8 cellular contexts compared by ENCODE assay signal in genomic region chr18:63518178-63519012, GRCh38. TPM values are rescaled to one million over a fixed set of nuclear protein-coding genes. Genes with fewer than 3 reads are reported as not detected.
A peak's percentile ranks its signal among the peaks of the same experiment; 100 is the strongest.
DNase-seq lines count a peak whose midpoint lies in the region; ATAC-seq, FAIRE-seq and TF ChIP-seq lines count a peak whose summit lies in the region.

No MANE protein-coding gene starts in this region.

- no peak overlapping the region for H4K8ac ChIP-seq in neuronal stem cell (ENCODE audit: low read depth, low read length)

- no peak overlapping the region for H3K4me3 ChIP-seq in OCI-LY7 (ENCODE audit: low read depth, low read length, poor library complexity, severe bottlenecking)
- no peak overlapping the region for H3K4me3 ChIP-seq in fibroblast of lung (replicated peaks in 1 of 4; ENCODE audit: control extremely low read depth in 1 of 4, insufficient read depth in 1 of 4, low read depth in 3 of 4, low read length in 4 of 4)
- no peak overlapping the region for H3K4me3 ChIP-seq in neuronal stem cell (ENCODE audit: low read length in 2 of 2)

- H2BK12ac ChIP-seq in neuronal stem cell (ENCODE audit: low read length): no peak overlapping the region

- intact Hi-C loops in OCI-LY7 (cut with micrococcal nuclease; ENCODE audit: unreplicated experiment): loop anchor here (1.0 to 5.0 kb wide), 2 partner anchors 60 to 329 kb away; no protein-coding TSS in a partner anchor

- BruUV-seq in OCI-LY7 (replicated peaks; lab: Mats Ljungman, UMichigan): no TSS peak

- no CpG with 5 or more reads among the region's 16 CpGs for WGBS in neuronal stem cell (ENCODE audit: extremely low coverage in 2 of 2, insufficient read length in 2 of 2, insufficient replicate concordance in 1 of 2), 2 donors

- no peak overlapping the region for H2BK15ac ChIP-seq in neuronal stem cell (ENCODE audit: low read length)

- no peaks in the 10 kb centered on the region for H3K79me2 ChIP-seq in OCI-LY7 (ENCODE audit: insufficient read depth, low read depth, low read length)
- no peaks in the 10 kb centered on the region for H3K79me2 ChIP-seq in fibroblast of lung (ENCODE audit: control insufficient read depth, insufficient read depth, low read length)

- no peak overlapping the region for H3K18ac ChIP-seq in neuronal stem cell (ENCODE audit: low read length)

- H4K91ac ChIP-seq in neuronal stem cell (ENCODE audit: low read depth, low read length, poor library complexity): no peak overlapping the region

- POLR2A ChIA-PET in OCI-LY7 (lab: Charles Lee): interaction anchor here (0.6 to 1.4 kb wide), 2 partner anchors 61 to 1142 kb away, joined by 4 to 5 read pairs; no protein-coding TSS in a partner anchor

- no peak overlapping the region for H3K27ac ChIP-seq in OCI-LY7 (ENCODE audit: low read depth, low read length, poor library complexity, severe bottlenecking)
- H3K27ac ChIP-seq in fibroblast of lung (ENCODE audit: insufficient read depth, low read length): no peak overlapping the region
- H3K27ac ChIP-seq in neuronal stem cell (replicated peaks; ENCODE audit: low read length): no peak overlapping the region

- H2AFZ ChIP-seq in OCI-LY7 (ENCODE audit: low read length) (no peak overlapping the region), fibroblast of lung (ENCODE audit: low read length) (peak overlapping the region; percentile 48), neuronal stem cell (ENCODE audit: low read length) (peak overlapping the region; percentile 59)

- no peak overlapping the region for H3K4ac ChIP-seq in neuronal stem cell (ENCODE audit: low read length)

- H3K4me2 ChIP-seq in OCI-LY7 (ENCODE audit: low read length) (no peak overlapping the region), fibroblast of lung (ENCODE audit: extremely low read depth, insufficient read depth, low read length) (no peak overlapping the region), neuronal stem cell (ENCODE audit: insufficient read depth, low read length, poor library complexity, severe bottlenecking) (no peak overlapping the region)

- no peaks in the 10 kb centered on the region for H3K27me3 ChIP-seq in fibroblast of lung (ENCODE audit: control insufficient read depth, insufficient read depth, low read length)
- H3K27me3 ChIP-seq in neuronal stem cell (ENCODE audit: control insufficient read depth in 3 of 3, insufficient read depth in 3 of 3, low read depth in 1 of 3, low read length in 3 of 3): no peaks in the 10 kb centered on the region

- H4K20me1 ChIP-seq in OCI-LY7 (ENCODE audit: insufficient read depth, low read length) (no peaks in the 10 kb centered on the region), fibroblast of lung (ENCODE audit: control insufficient read depth, extremely low read depth, insufficient read depth, low read length) (no peaks in the 10 kb centered on the region)

- H3K14ac ChIP-seq in neuronal stem cell (ENCODE audit: low read length): no peak overlapping the region

- no peaks in the 10 kb centered on the region for H3K4me1 ChIP-seq in OCI-LY7 (ENCODE audit: insufficient read depth, low read length, poor library complexity, severe bottlenecking)
- no peaks in the 10 kb centered on the region for H3K4me1 ChIP-seq in fibroblast of lung (ENCODE audit: control insufficient read depth, extremely low read depth, insufficient read depth, low read length)
- H3K4me1 ChIP-seq in neuronal stem cell (ENCODE audit: control insufficient read depth in 2 of 2, insufficient read depth in 1 of 2, low read depth in 1 of 2, low read length in 2 of 2): peaks cover 0 to 2% of the 10 kb centered on the region in 2 donors

- H3K23ac ChIP-seq in neuronal stem cell (ENCODE audit: low read depth, low read length, poor library complexity): no peak overlapping the region

- no peaks in the 10 kb centered on the region for H3K9me3 ChIP-seq in OCI-LY7 (ENCODE audit: low read length)
- no peaks in the 10 kb centered on the region for H3K9me3 ChIP-seq in fibroblast of lung (ENCODE audit: control insufficient read depth, insufficient read depth, low read depth, low read length)
- H3K9me3 ChIP-seq in neuronal stem cell (replicated peaks in 1 of 2; ENCODE audit: control insufficient read depth in 2 of 2, insufficient read depth in 1 of 2, low read depth in 1 of 2, low read length in 2 of 2): no peaks in the 10 kb centered on the region

- peak; percentile 90 for ATAC-seq in GM21737 (IDR thresholded peaks at IDR 0.05; ENCODE audit: unreplicated experiment)

- no peak for FAIRE-seq in urothelium cell line (lab: Jason Lieb, UNC)

- DNase-seq in ELF-1 (ENCODE audit: low read depth, low spot score) (peak; percentile 67), KG1 (lab: John Stamatoyannopoulos, UW) (peak; percentile 62), OCI-LY7 (ENCODE audit: low spot score) (peak; percentile 74), activated T-cell treated with anti-CD3 and anti-CD28 coated beads for 1 hour (ENCODE audit: low read depth) (peak; percentile 33), fibroblast of lung (ENCODE audit: low read depth in 2 of 2) (peak; percentile 48 to 82), neuronal stem cell (ENCODE audit: low spot score) (peak; percentile 84), urothelium cell line (ENCODE audit: low spot score) (peak; percentile 40)

- no peaks in the 10 kb centered on the region for H3K79me1 ChIP-seq in neuronal stem cell (ENCODE audit: low read depth, low read length)

- H3K9me2 ChIP-seq in OCI-LY7 (ENCODE audit: insufficient read depth, low read length): no peaks in the 10 kb centered on the region

- CTCF ChIA-PET in OCI-LY7 (lab: Charles Lee; ENCODE audit: unreplicated experiment): interaction anchor here (0.9 kb wide), 1 partner anchor 64 kb away, joined by 4 read pairs; no protein-coding TSS in a partner anchor

- H2BK120ac ChIP-seq in neuronal stem cell (ENCODE audit: low read depth, low read length): no peak overlapping the region

- H3K9ac ChIP-seq in fibroblast of lung (ENCODE audit: insufficient read depth, low read length) (no peak overlapping the region), neuronal stem cell (ENCODE audit: low read depth, low read length, poor library complexity) (no peak overlapping the region)

- H3K36me3 ChIP-seq in OCI-LY7 (ENCODE audit: insufficient read depth, low read length): no peaks in the 10 kb centered on the region
- no peaks in the 10 kb centered on the region for H3K36me3 ChIP-seq in fibroblast of lung (ENCODE audit: control insufficient read depth, insufficient read depth, low read length)
- H3K36me3 ChIP-seq in neuronal stem cell (replicated peaks in 1 of 2; ENCODE audit: control insufficient read depth in 2 of 2, insufficient read depth in 2 of 2, low read length in 2 of 2): no peaks in the 10 kb centered on the region

- no peak overlapping the region for H2AK5ac ChIP-seq in neuronal stem cell (ENCODE audit: low read depth, low read length)

- TF ChIP-seq CTCF in OCI-LY7 (conservative IDR thresholded peaks at IDR 0.05; ENCODE audit: low read length) (peak; percentile 76), fibroblast of lung (conservative IDR thresholded peaks at IDR 0.05 in 1 of 2, IDR thresholded peaks at IDR 0.05 in 1 of 2; ENCODE audit: low read depth in 1 of 2, low read length in 2 of 2) (peak; percentile 66 to 76)

- no peak overlapping the region for H2BK5ac ChIP-seq in neuronal stem cell (ENCODE audit: low read length)

RNA-seq across cellular contexts. Expression of gene SERPINB12, which starts 23.8 kb away (rescaled TPM):
- not detected in 2 replicates for total RNA-seq in OCI-LY7 (2014; rRNA removed; shearing (Covaris generic))
- total RNA-seq in OCI-LY7 (2022) (not detected in 2 replicates), fibroblast of lung (not detected in 2 replicates)
- 0.07 TPM in 1 of 2 replicates, not detected in the other for polyA plus RNA-seq in fibroblast of lung
- polyA plus RNA-seq in fibroblast of lung (2012): not detected in 2 replicates
- not detected in 2 replicates for polyA minus RNA-seq in fibroblast of lung (ENCODE audit: low replicate concordance)
- not detected for polyA plus RNA-seq in neuronal stem cell (2013, experiment 1 of 2)
- not detected for polyA plus RNA-seq in neuronal stem cell (2013, experiment 2 of 2)

RNA-seq across cellular contexts. Expression of gene SERPINB5, which starts 41.6 kb away (rescaled TPM):
- total RNA-seq in OCI-LY7 (2014; rRNA removed; shearing (Covaris generic)): not detected in 2 replicates
- not detected in 2 replicates for total RNA-seq in OCI-LY7 (2022)
- not detected in 2 replicates for total RNA-seq in fibroblast of lung
- polyA plus RNA-seq in fibroblast of lung: 0.02 and 0.05 TPM in 2 replicates
- not detected in 2 replicates for polyA plus RNA-seq in fibroblast of lung (2012)
- 0.26 TPM in 1 of 2 replicates, not detected in the other for polyA minus RNA-seq in fibroblast of lung (ENCODE audit: low replicate concordance)
- not detected for polyA plus RNA-seq in neuronal stem cell (2013, experiment 1 of 2)
- not detected for polyA plus RNA-seq in neuronal stem cell (2013, experiment 2 of 2)

Comparison
In these comparisons a context has a peak if more than half of its experiments do, and no peak if none do; other contexts are left out.
1. DNase-seq: peak in every context shown above with its lines; median percentile 84 in neuronal stem cell; 74 in OCI-LY7; 67 in ELF-1; 65 in fibroblast of lung; 62 in KG1; 40 in urothelium cell line; 33 in activated T-cell treated with anti-CD3 and anti-CD28 coated beads for 1 hour.